12 cellular contexts compared by ENCODE assay signal in the genomic region with DNA sequence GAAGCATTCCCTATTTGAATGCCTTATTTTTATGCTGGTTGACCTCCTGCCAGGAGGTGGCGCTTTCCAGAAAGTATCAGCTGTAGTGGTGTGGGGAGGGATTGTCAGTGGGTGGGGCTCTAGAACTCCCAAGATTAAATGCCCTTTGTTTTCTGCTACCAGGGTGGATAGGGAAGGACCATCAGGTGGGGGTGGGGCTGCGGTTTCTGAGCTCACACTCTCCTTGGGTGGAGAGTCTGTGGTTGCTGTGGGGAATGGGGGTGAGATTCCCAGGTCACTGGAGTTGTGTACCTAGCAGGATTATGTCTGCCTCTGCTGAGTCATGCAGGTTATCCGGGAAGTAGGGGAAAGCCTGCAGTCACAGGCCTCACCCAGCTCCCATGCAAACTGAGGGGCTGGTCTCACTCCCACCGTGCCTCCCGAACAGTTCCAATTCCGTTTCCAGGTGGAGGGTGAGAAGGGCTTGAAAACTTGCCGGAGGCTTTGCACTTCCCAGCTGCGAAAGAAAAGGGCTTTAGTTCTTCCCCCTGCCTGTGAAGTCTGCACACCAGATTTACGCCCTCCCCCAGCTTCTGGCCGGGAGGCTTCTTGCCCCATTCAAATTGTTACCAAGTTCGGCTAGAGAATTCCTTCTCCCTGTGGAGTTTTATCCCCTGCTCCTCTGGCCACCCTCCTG.
A peak's percentile ranks its signal among the peaks of the same experiment; 100 is the strongest.
DNase-seq lines count a peak whose midpoint lies in the region; ATAC-seq and TF ChIP-seq lines count a peak whose summit lies in the region.
"Had no signal": no experiment of that assay in that cellular context is flagged by ENCODE, and none has a peak within 500 bp of the region (broad histone marks: within the 10 kb centered on the region; RNA-seq: fewer than 3 reads in every experiment).

No MANE protein-coding gene starts in this region.

- no peaks in the 10 kb centered on the region; the same call in none of the 2 replicates for H3K27me3 Mint-ChIP-seq in WTC11 (ENCODE audit: low read depth)
- H3K27me3 Mint-ChIP-seq in mesothelial cell of epicardium (ENCODE audit: low read depth) = no peaks in the 10 kb centered on the region
- H3K27me3 Mint-ChIP-seq: activated CD8-positive, alpha-beta T cell treated with anti-CD3 and anti-CD28 coated beads for 36 hours had no signal

- peak overlapping the region; percentile 19; the same call in 1 of the 2 replicates for H3K27ac Mint-ChIP-seq in WTC11
- H3K27ac Mint-ChIP-seq in mesothelial cell of epicardium = no peak overlapping the region
- H3K27ac Mint-ChIP-seq: activated CD8-positive, alpha-beta T cell treated with anti-CD3 and anti-CD28 coated beads for 36 hours had no signal

- peak; percentile 86 for DNase-seq in M059J (ENCODE audit: low read depth)
- DNase-seq in WTC11 (ENCODE audit: low spot score) = peak; percentile 47
- DNase-seq in mesothelial cell of epicardium (ENCODE audit: low spot score in 2 of 2, unreplicated experiment in 2 of 2) = no peak
- DNase-seq in activated gamma-delta T cell (lab: John Stamatoyannopoulos, UW) = no peak
- DNase-seq in NCI-H1694 treated with DMSO at 0.1 percent for 48 hours (lab: John Stamatoyannopoulos, UW) = no peak
- DNase-seq: activated CD8-positive, alpha-beta T cell treated with anti-CD3 and anti-CD28 coated beads for 36 hours; effector CD4-positive, alpha-beta T cell; hippocampal formation; right cardiac atrium; T-helper 1 cell had no signal

- POLR2A ChIA-PET in WTC11 (lab: Charles Lee) = no interaction called here

- H3K9me3 Mint-ChIP-seq in WTC11 (peaks cover 33% of the 10 kb centered on the region), mesothelial cell of epicardium (peaks cover 37% of the 10 kb centered on the region)

- no peaks in the 10 kb centered on the region for H3K9me3 ChIP-seq in ES-I3 (ENCODE audit: control insufficient read depth, insufficient read depth, low read length)

- CTCF ChIA-PET in WTC11 (lab: Charles Lee) = interaction anchor here (0.6 to 1.8 kb wide), 7 partner anchors 16 to 872 kb away, joined by 3 to 6 read pairs (median 3); no protein-coding TSS in a partner anchor

- no peaks in the 10 kb centered on the region for H3K36me3 ChIP-seq in ES-I3 (ENCODE audit: insufficient read depth, low read length)

- peaks cover 31% of the 10 kb centered on the region for H3K36me3 Mint-ChIP-seq in WTC11
- no peaks in the 10 kb centered on the region for H3K36me3 Mint-ChIP-seq in mesothelial cell of epicardium

- ATAC-seq in WTC11 = peak; percentile 90
- ATAC-seq in HG03521 (IDR thresholded peaks at IDR 0.05; ENCODE audit: unreplicated experiment) = no peak
- ATAC-seq: activated CD8-positive, alpha-beta T cell treated with anti-CD3 and anti-CD28 coated beads for 36 hours; right cardiac atrium had no signal

- H3K4me1 Mint-ChIP-seq in WTC11 (peaks cover 22% of the 10 kb centered on the region), mesothelial cell of epicardium (no peaks in the 10 kb centered on the region)

- no peaks in the 10 kb centered on the region for H3K4me1 ChIP-seq in ES-I3 (ENCODE audit: insufficient read depth, low read length)

- H3K4me3 Mint-ChIP-seq in WTC11 (no peak overlapping the region), mesothelial cell of epicardium (no peak overlapping the region)
- H3K4me3 Mint-ChIP-seq: activated CD8-positive, alpha-beta T cell treated with anti-CD3 and anti-CD28 coated beads for 36 hours had no signal

- H3K9ac ChIP-seq in ES-I3 (ENCODE audit: low read depth, low read length) = peak overlapping the region; percentile 52

- TF ChIP-seq CTCF in WTC11 (IDR thresholded peaks at IDR 0.05) = no peak
- peak; percentile 15 for TF ChIP-seq CTCF in mesothelial cell of epicardium (IDR thresholded peaks at IDR 0.05; ENCODE audit: unreplicated experiment)

TF ChIP-seq in WTC11, 78 proteins besides CTCF, POLR2A, EP300 and RAD21 (continues in another document):
- TF ChIP-seq OVOL2 (CRISPR knock-in tag; IDR thresholded peaks at IDR 0.05; ENCODE audit: borderline replicate concordance) (no peak), RELA (CRISPR knock-in tag; IDR thresholded peaks at IDR 0.05; ENCODE audit: borderline replicate concordance) (no peak), EMX1 (CRISPR knock-in tag; IDR thresholded peaks at IDR 0.05) (no peak), CDX4 (CRISPR knock-in tag; IDR thresholded peaks at IDR 0.05; ENCODE audit: borderline replicate concordance) (no peak), PRRX2 (CRISPR knock-in tag; IDR thresholded peaks at IDR 0.05) (no peak), HMGA2 (CRISPR knock-in tag; IDR thresholded peaks at IDR 0.05) (no peak), TEAD4 (CRISPR knock-in tag; IDR thresholded peaks at IDR 0.05) (no peak), ZNF671 (CRISPR knock-in tag; IDR thresholded peaks at IDR 0.05) (no peak), FOXJ3 (CRISPR knock-in tag; IDR thresholded peaks at IDR 0.05; ENCODE audit: borderline replicate concordance) (no peak), ZNF532 (CRISPR knock-in tag; IDR thresholded peaks at IDR 0.05; ENCODE audit: borderline replicate concordance) (no peak), USF2 (CRISPR knock-in tag; IDR thresholded peaks at IDR 0.05) (no peak), ETV6 (CRISPR knock-in tag; IDR thresholded peaks at IDR 0.05) (no peak), SP1 (CRISPR knock-in tag; conservative IDR thresholded peaks at IDR 0.05) (no peak), ATF1 (CRISPR knock-in tag; IDR thresholded peaks at IDR 0.05) (no peak), CREB1 (CRISPR knock-in tag; IDR thresholded peaks at IDR 0.05) (no peak), NFYB (CRISPR knock-in tag; conservative IDR thresholded peaks at IDR 0.05; ENCODE audit: low read depth) (no peak), ZNF219 (CRISPR knock-in tag; IDR thresholded peaks at IDR 0.05; ENCODE audit: borderline replicate concordance) (no peak)
- TF ChIP-seq, protein P1, sequence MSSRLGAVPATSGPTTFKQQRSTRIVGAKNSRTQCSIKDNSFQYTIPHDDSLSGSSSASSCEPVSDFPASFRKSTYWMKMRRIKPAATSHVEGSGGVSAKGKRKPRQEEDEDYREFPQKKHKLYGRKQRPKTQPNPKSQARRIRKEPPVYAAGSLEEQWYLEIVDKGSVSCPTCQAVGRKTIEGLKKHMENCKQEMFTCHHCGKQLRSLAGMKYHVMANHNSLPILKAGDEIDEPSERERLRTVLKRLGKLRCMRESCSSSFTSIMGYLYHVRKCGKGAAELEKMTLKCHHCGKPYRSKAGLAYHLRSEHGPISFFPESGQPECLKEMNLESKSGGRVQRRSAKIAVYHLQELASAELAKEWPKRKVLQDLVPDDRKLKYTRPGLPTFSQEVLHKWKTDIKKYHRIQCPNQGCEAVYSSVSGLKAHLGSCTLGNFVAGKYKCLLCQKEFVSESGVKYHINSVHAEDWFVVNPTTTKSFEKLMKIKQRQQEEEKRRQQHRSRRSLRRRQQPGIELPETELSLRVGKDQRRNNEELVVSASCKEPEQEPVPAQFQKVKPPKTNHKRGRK (CRISPR knock-in tag; IDR thresholded peaks at IDR 0.05; ENCODE audit: borderline replicate concordance) = no peak
- TF ChIP-seq, protein P2, sequence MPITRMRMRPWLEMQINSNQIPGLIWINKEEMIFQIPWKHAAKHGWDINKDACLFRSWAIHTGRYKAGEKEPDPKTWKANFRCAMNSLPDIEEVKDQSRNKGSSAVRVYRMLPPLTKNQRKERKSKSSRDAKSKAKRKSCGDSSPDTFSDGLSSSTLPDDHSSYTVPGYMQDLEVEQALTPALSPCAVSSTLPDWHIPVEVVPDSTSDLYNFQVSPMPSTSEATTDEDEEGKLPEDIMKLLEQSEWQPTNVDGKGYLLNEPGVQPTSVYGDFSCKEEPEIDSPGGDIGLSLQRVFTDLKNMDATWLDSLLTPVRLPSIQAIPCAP (CRISPR knock-in tag; IDR thresholded peaks at IDR 0.05) = no peak

Comparison
In these comparisons a context has a peak if more than half of its experiments do, and no peak if none do; other contexts are left out.
1. DNase-seq: peak in M059J (single experiment) and WTC11 (single experiment); none in mesothelial cell of epicardium (0 of 2), activated gamma-delta T cell (single experiment) and NCI-H1694 treated with DMSO at 0.1 percent for 48 hours (single experiment).